12 cellular contexts compared by ENCODE assay signal in genomic region chr12:53063708-53064612, GRCh38. TPM values are rescaled to one million over a fixed set of nuclear protein-coding genes. Genes with fewer than 3 reads are reported as not detected.
DNase-seq lines count a peak whose midpoint lies in the region; TF ChIP-seq lines count a peak whose summit lies in the region.
"Had no signal": no experiment of that assay in that cellular context is flagged by ENCODE, and none has a peak within 500 bp of the region (broad histone marks: within the 10 kb centered on the region; RNA-seq: fewer than 3 reads in every experiment).

No MANE protein-coding gene starts in this region.

- DNase-seq in MG63 (peak; percentile 62), cerebellar cortex (ENCODE audit: low spot score) (no peak), activated gamma-delta T cell treated with Interleukin-2 at 50 U/mL for 16 hours (no peak), pons (ENCODE audit: low spot score) (no peak)
- DNase-seq: KBM-7 had no signal

- no peaks in the 10 kb centered on the region for H3K27me3 Mint-ChIP-seq in brain
- H3K27me3 Mint-ChIP-seq: stimulated activated memory B cell treated with anti-CD40 and anti-IgM and Interleukin-4, amounts not matched to agents 10 μg/mL and 1 μg/mL and 100 μg/mL, for 72 hours had no signal

- peaks cover 32% of the 10 kb centered on the region for H3K4me1 Mint-ChIP-seq in brain

- H3K36me3 Mint-ChIP-seq in brain = peaks cover 11% of the 10 kb centered on the region

- H3K27ac ChIP-seq in layer of hippocampus (ENCODE audit: low read depth, low read length) (peak overlapping the region; percentile 68), temporal lobe (ENCODE audit: low read depth, low read length) (peak overlapping the region; percentile 64)
- H3K27ac ChIP-seq: SJSA1 had no signal

- peaks cover 35% of the 10 kb centered on the region for H3K36me3 ChIP-seq in MG63

- no peak overlapping the region for H3K4me3 ChIP-seq in MG63
- H3K4me3 ChIP-seq: HAP-1, SJSA1 had no signal

- H3K9me3 ChIP-seq in MG63 = no peaks in the 10 kb centered on the region
- H3K9me3 ChIP-seq: HAP-1, SJSA1 had no signal

- no peaks in the 10 kb centered on the region for H3K9me3 Mint-ChIP-seq in brain
- H3K9me3 Mint-ChIP-seq: stimulated activated memory B cell treated with anti-CD40 and anti-IgM and Interleukin-4, amounts not matched to agents 10 μg/mL and 1 μg/mL and 100 μg/mL, for 72 hours had no signal

- H3K27ac Mint-ChIP-seq in brain = peak overlapping the region in 4 of 5 experiments; percentile 35 to 90 (median 60)
- H3K27ac Mint-ChIP-seq: stimulated activated memory B cell treated with anti-CD40 and anti-IgM and Interleukin-4, amounts not matched to agents 10 μg/mL and 1 μg/mL and 100 μg/mL, for 72 hours had no signal

- no peak for TF ChIP-seq CTCF in brain (conservative IDR thresholded peaks at IDR 0.05)

- no peaks in the 10 kb centered on the region for H3K27me3 ChIP-seq in MG63
- H3K27me3 ChIP-seq in layer of hippocampus (ENCODE audit: control insufficient read depth, insufficient read depth, low read length) = no peaks in the 10 kb centered on the region
- H3K27me3 ChIP-seq: SJSA1 had no signal

- H3K4me3 Mint-ChIP-seq in brain = no peak overlapping the region
- H3K4me3 Mint-ChIP-seq: stimulated activated memory B cell treated with anti-CD40 and anti-IgM and Interleukin-4, amounts not matched to agents 10 μg/mL and 1 μg/mL and 100 μg/mL, for 72 hours had no signal

RNA-seq across cellular contexts. Expression of gene TNS2, which starts 14.1 kb away (rescaled TPM):
- total RNA-seq in MG63 (2014; rRNA removed; shearing (Covaris generic); ENCODE audit: low replicate concordance) = 10.8 and 12.4 TPM in 2 replicates
- 32.4 TPM for polyA plus RNA-seq in brain (ENCODE audit: insufficient read depth, low read depth, low replicate concordance)
- total RNA-seq in temporal lobe = 13.5 TPM

RNA-seq across cellular contexts. Expression of gene SPRYD3, which starts 15.2 kb away (rescaled TPM):
- 22.1 and 23.9 TPM in 2 replicates for total RNA-seq in MG63 (2014; rRNA removed; shearing (Covaris generic); ENCODE audit: low replicate concordance)
- polyA plus RNA-seq in brain (ENCODE audit: insufficient read depth, low read depth, low replicate concordance) = 77.1 TPM
- total RNA-seq in temporal lobe = 22.9 TPM

RNA-seq across cellular contexts. Expression of gene IGFBP6, which starts 33.5 kb away (rescaled TPM):
- 37.5 and 66.3 TPM in 2 replicates for total RNA-seq in MG63 (2014; rRNA removed; shearing (Covaris generic); ENCODE audit: low replicate concordance)
- polyA plus RNA-seq in brain (ENCODE audit: insufficient read depth, low read depth, low replicate concordance) = 17.3 TPM
- total RNA-seq in temporal lobe = 6.4 TPM

RNA-seq across cellular contexts. Expression of gene SOAT2, which starts 39.3 kb away (rescaled TPM):
- total RNA-seq in MG63 (2014; rRNA removed; shearing (Covaris generic); ENCODE audit: low replicate concordance) = not detected in 2 replicates
- not detected for polyA plus RNA-seq in brain (ENCODE audit: insufficient read depth, low read depth, low replicate concordance)
- total RNA-seq in temporal lobe = not detected
- total RNA-seq: pulmonary artery endothelial cell, SJSA1 had no signal

RNA-seq across cellular contexts. Expression of gene EIF4B, which starts 57.7 kb away (rescaled TPM):
- total RNA-seq in MG63 (2014; rRNA removed; shearing (Covaris generic); ENCODE audit: low replicate concordance) = 684 and 692 TPM in 2 replicates
- polyA plus RNA-seq in brain (ENCODE audit: insufficient read depth, low read depth, low replicate concordance) = 216 TPM
- 611 TPM for total RNA-seq in temporal lobe
